Comparison of ENCODE assay signal across 10 cellular contexts in the genomic region with DNA sequence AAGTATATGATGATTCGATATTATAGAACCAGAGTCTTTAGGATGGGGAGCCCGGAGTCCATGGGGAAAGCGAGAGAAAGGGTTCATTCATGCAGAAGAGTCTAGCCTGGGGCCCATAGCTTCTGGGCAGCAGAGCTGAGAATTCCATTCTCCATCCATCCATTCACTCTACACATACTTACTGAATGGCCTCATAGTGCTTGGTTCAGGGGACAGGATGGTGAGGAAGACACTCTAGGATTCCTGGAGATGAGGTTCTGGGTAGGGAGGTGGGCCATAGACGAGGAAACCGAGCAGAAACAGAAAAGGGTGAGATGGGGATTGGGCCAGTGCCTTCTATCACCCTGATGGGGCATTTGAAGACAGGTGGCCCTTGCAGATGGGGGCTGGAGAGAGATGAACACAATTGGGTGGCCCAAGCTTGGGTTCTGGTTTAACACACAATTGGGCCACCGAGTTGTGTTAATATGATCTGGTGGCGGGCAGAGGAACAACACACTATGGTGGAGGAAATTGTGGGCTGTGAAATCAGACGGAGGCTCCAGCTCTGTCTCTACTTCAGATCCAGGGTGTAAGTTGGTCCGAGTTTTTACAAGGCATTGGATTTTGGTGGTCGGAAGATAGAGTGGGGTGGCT. TPM values are rescaled to one million over a fixed set of nuclear protein-coding genes. Genes with fewer than 3 reads are reported as not detected.
DNase-seq lines count a peak whose midpoint lies in the region; ATAC-seq and TF ChIP-seq lines count a peak whose summit lies in the region.
"Had no signal": no experiment of that assay in that cellular context is flagged by ENCODE, and none has a peak within 500 bp of the region (broad histone marks: within the 10 kb centered on the region; RNA-seq: fewer than 3 reads in every experiment).

No MANE protein-coding gene starts in this region.

- H3K4me1 ChIP-seq in naive thymus-derived CD4-positive, alpha-beta T cell (ENCODE audit: control insufficient read depth in 2 of 2, insufficient read depth in 2 of 2, low read length in 2 of 2), result no peaks in the 10 kb centered on the region
- peaks cover 38% of the 10 kb centered on the region for H3K4me1 ChIP-seq in vagina

- POLR2A ChIA-PET in naive thymus-derived CD4-positive, alpha-beta T cell (lab: Charles Lee), result no interaction called here

- no peak for TF ChIP-seq POLR2A in vagina (IDR thresholded peaks at IDR 0.05)

- H3K9me3 ChIP-seq in naive thymus-derived CD4-positive, alpha-beta T cell (ENCODE audit: control insufficient read depth in 2 of 3, low read length in 3 of 3), result no peaks in the 10 kb centered on the region
- no peaks in the 10 kb centered on the region for H3K9me3 ChIP-seq in vagina

- H3K27ac Mint-ChIP-seq in naive thymus-derived CD4-positive, alpha-beta T cell, result no peak overlapping the region

- intact Hi-C loops in cardiac septum (cut with DNase I) (loop anchor here (5.0 kb wide), 1 partner anchor 62 kb away; no protein-coding TSS in a partner anchor), Right ventricle myocardium superior (cut with DNase I) (loop anchor here (5.0 kb wide), 1 partner anchor 68 kb away; no protein-coding TSS in a partner anchor), vagina (cut with DNase I) (no loop called here)
- intact Hi-C loops in naive thymus-derived CD4-positive, alpha-beta T cell (cut with micrococcal nuclease), result loop anchor here (2.0 kb wide), 2 partner anchors 57 to 123 kb away; no protein-coding TSS in a partner anchor

- H3K36me3 Mint-ChIP-seq in naive thymus-derived CD4-positive, alpha-beta T cell, result no peaks in the 10 kb centered on the region

- no peak overlapping the region for H3K4me3 Mint-ChIP-seq in naive thymus-derived CD4-positive, alpha-beta T cell

- H3K36me3 ChIP-seq in naive thymus-derived CD4-positive, alpha-beta T cell (ENCODE audit: control insufficient read depth in 2 of 3, insufficient read depth in 3 of 3, low read length in 3 of 3), result no peaks in the 10 kb centered on the region
- H3K36me3 ChIP-seq in vagina, result no peaks in the 10 kb centered on the region

- TF ChIP-seq CTCF in choroid plexus epithelial cell (conservative IDR thresholded peaks at IDR 0.05; ENCODE audit: low read depth, low read length), result peak; percentile 10
- no peak for TF ChIP-seq CTCF in vagina (IDR thresholded peaks at IDR 0.05)

- peaks cover 0 to 5% of the 10 kb centered on the region in 2 donors for H3K27me3 ChIP-seq in naive thymus-derived CD4-positive, alpha-beta T cell (ENCODE audit: control insufficient read depth in 2 of 2, insufficient read depth in 2 of 2, low read length in 2 of 2)
- H3K27me3 ChIP-seq in vagina, result no peaks in the 10 kb centered on the region

- H3K27me3 Mint-ChIP-seq in naive thymus-derived CD4-positive, alpha-beta T cell, result peaks cover 9 to 47% (median 27%) of the 10 kb centered on the region in 5 donors

- H3K4me3 ChIP-seq in choroid plexus epithelial cell (ENCODE audit: low read depth, low read length) (no peak overlapping the region), vagina (no peak overlapping the region)
- no peak overlapping the region for H3K4me3 ChIP-seq in naive thymus-derived CD4-positive, alpha-beta T cell (ENCODE audit: low read length)

- peak; percentile 2 for DNase-seq in cardiac septum (ENCODE audit: low spot score)
- DNase-seq in Right ventricle myocardium superior, result no peak
- peak; percentile 33 for DNase-seq in choroid plexus epithelial cell (ENCODE audit: low read depth)
- no peak for DNase-seq in naive thymus-derived CD4-positive, alpha-beta T cell
- DNase-seq in vagina (ENCODE audit: extremely low spot score in 2 of 2), result peak in 1 of 2 donors; percentile 67
- no peak for DNase-seq in NK-92 treated with Interleukin-12 subunit alpha and Interleukin-12 subunit beta, amount 100 ng/mL, for 24 hours (lab: John Stamatoyannopoulos, UW)
- DNase-seq in stimulated activated CD4-positive, alpha-beta T cell treated with anti-CD3 and anti-CD28 coated beads, Interleukin-4, amount 100 ng/mL, for 4 hours, result no peak
- no peak for DNase-seq in AG08395 (ENCODE audit: low spot score)

- H3K4me1 Mint-ChIP-seq in naive thymus-derived CD4-positive, alpha-beta T cell, result peaks cover 0 to 15% (median 5%) of the 10 kb centered on the region in 7 donors

- H3K9me3 Mint-ChIP-seq in naive thymus-derived CD4-positive, alpha-beta T cell, result no peaks in the 10 kb centered on the region

- no peak overlapping the region for H3K27ac ChIP-seq in naive thymus-derived CD4-positive, alpha-beta T cell (ENCODE audit: low read depth, low read length)
- peak overlapping the region; percentile 90 for H3K27ac ChIP-seq in vagina
- H3K27ac ChIP-seq: parathyroid adenoma had no signal

- CTCF ChIA-PET in naive thymus-derived CD4-positive, alpha-beta T cell (lab: Charles Lee), result interaction anchor here (0.6 to 1.3 kb wide), 8 partner anchors 13 to 600 kb away, joined by 3 to 6 read pairs (median 4); no protein-coding TSS in a partner anchor

- ATAC-seq in Right ventricle myocardium superior (ENCODE audit: poor library complexity), result no peak
- ATAC-seq in naive thymus-derived CD4-positive, alpha-beta T cell, result peak; percentile 3

RNA-seq across cellular contexts. Expression of a gene that starts 5.4 kb away (rescaled TPM):
- total RNA-seq in cardiac septum (not detected), Right ventricle myocardium superior (not detected), vagina (not detected)
- 1 to 10 TPM in 1 of 5 experiments, under 1 TPM in 1, not detected in 3; 0.13 to 1.5 TPM for total RNA-seq in naive thymus-derived CD4-positive, alpha-beta T cell
- not detected for polyA plus RNA-seq in naive thymus-derived CD4-positive, alpha-beta T cell

RNA-seq across cellular contexts. Expression of a gene that starts 11.5 kb away (rescaled TPM):
- total RNA-seq in cardiac septum, result not detected
- not detected for total RNA-seq in Right ventricle myocardium superior
- under 1 TPM in 2 of 5 experiments, not detected in 3; 0.15 to 0.21 TPM for total RNA-seq in naive thymus-derived CD4-positive, alpha-beta T cell
- polyA plus RNA-seq in naive thymus-derived CD4-positive, alpha-beta T cell, result not detected
- total RNA-seq in vagina, result not detected

RNA-seq across cellular contexts. Expression of a gene that starts 41.4 kb away (rescaled TPM):
- not detected for total RNA-seq in cardiac septum
- not detected for total RNA-seq in Right ventricle myocardium superior
- not detected for total RNA-seq in naive thymus-derived CD4-positive, alpha-beta T cell
- polyA plus RNA-seq in naive thymus-derived CD4-positive, alpha-beta T cell, result not detected
- total RNA-seq in vagina, result not detected
- total RNA-seq: T-helper 2 cell treated with Interferon-gamma antibody and Interleukin-4, amounts not matched to agents 100 ng/mL and 5 ng/mL, for 36 hours had no signal

RNA-seq across cellular contexts. Expression of a gene that starts 46.8 kb away (rescaled TPM):
- total RNA-seq in cardiac septum, result 1.2 TPM
- total RNA-seq in Right ventricle myocardium superior, result 0.59 TPM
- 10 to 100 TPM in 1 of 5 experiments, not detected in 4; 36.1 TPM for total RNA-seq in naive thymus-derived CD4-positive, alpha-beta T cell
- not detected for polyA plus RNA-seq in naive thymus-derived CD4-positive, alpha-beta T cell
- 7.6 TPM for total RNA-seq in vagina

Comparison
In these comparisons a context has a peak if more than half of its experiments do, and no peak if none do; other contexts are left out.
1. DNase-seq: peak in cardiac septum (single experiment) and choroid plexus epithelial cell (single experiment); none in Right ventricle myocardium superior (single experiment), naive thymus-derived CD4-positive, alpha-beta T cell (0 of 9), NK-92 treated with Interleukin-12 subunit alpha and Interleukin-12 subunit beta, amount 100 ng/mL, for 24 hours (single experiment), stimulated activated CD4-positive, alpha-beta T cell treated with anti-CD3 and anti-CD28 coated beads, Interleukin-4, amount 100 ng/mL, for 4 hours (0 of 2) and AG08395 (single experiment).